ENCODE assay signal across 23 cellular contexts in the genomic region with DNA sequence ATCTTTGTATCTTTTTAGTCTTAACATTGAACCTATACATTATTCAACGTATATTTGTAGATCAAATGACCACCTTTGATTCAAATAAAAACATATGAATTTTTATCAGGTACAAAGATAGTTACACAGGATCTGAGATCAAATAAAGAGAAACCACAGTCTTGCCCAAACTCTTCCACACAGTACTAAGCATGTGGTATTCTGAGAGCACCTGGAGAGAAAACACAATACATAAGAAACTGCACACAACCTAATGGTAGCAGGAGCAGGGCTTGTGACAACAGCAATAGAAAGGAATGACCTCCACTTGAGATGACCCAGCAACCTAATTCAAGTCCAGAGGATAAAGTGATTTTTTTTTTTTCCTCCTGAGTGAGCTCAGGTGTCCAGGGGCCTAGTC.
"Had no signal": no experiment of that assay in that cellular context is flagged by ENCODE, and none has a peak within 500 bp of the region (broad histone marks: within the 10 kb centered on the region; RNA-seq: fewer than 3 reads in every experiment).

No MANE protein-coding gene starts in this region.

- ATAC-seq: gastrocnemius medialis, left cardiac atrium, left ventricle myocardium superior, right lobe of liver had no signal

- H3K4me3 ChIP-seq: coronary artery, dorsolateral prefrontal cortex, gastrocnemius medialis, ovary, right lobe of liver, upper lobe of left lung had no signal

- H3K9me3 Mint-ChIP-seq: activated B cell treated with CpG ODN at 0.5 μM for 24 hours; activated naive CD4-positive, alpha-beta T cell treated with anti-CD3 and anti-CD28 coated beads for 36 hours; activated naive CD8-positive, alpha-beta T cell treated with anti-CD3 and anti-CD28 coated beads for 36 hours; stimulated activated naive CD8-positive, alpha-beta T cell treated with anti-CD3 and anti-CD28 coated beads, Interleukin-15, Interleukin-2, amounts not matched to agents 100 ng/mL and 50 ng/mL, for 24 hours; T-helper 2 cell treated with Interferon-gamma antibody and Interleukin-4, amounts not matched to agents 5 μg/mL and 100 μg/mL, for 36 hours had no signal

- H3K36me3 ChIP-seq: brain microvascular endothelial cell, gastrocnemius medialis, ovary, right lobe of liver, upper lobe of left lung had no signal

- DNase-seq: activated B cell treated with CpG ODN at 0.5 μM for 24 hours; activated CD4-positive, alpha-beta T cell treated with anti-CD3 and anti-CD28 coated beads, Interleukin-2, amount 50 U/mL, for 1 hour; activated effector memory CD4-positive, alpha-beta T cell treated with anti-CD3 and anti-CD28 coated beads, Interleukin-2, amount 50 U/mL, for 16 hours; activated naive CD4-positive, alpha-beta T cell treated with anti-CD3 and anti-CD28 coated beads for 36 hours; activated naive CD8-positive, alpha-beta T cell treated with anti-CD3 and anti-CD28 coated beads for 36 hours; amniotic stem cell; brain microvascular endothelial cell; dorsolateral prefrontal cortex; effector memory CD4-positive, alpha-beta T cell; erythroblast; gastrocnemius medialis; glutamatergic neuron; left cardiac atrium; left ventricle myocardium superior; ovary; right lobe of liver; stimulated activated CD4-positive, alpha-beta T cell treated with anti-CD3 and anti-CD28 coated beads, Interleukin-4, amount 100 ng/mL, for 1 hour; substantia nigra; upper lobe of left lung had no signal

- H3K27me3 Mint-ChIP-seq: activated B cell treated with CpG ODN at 0.5 μM for 24 hours; activated naive CD8-positive, alpha-beta T cell treated with anti-CD3 and anti-CD28 coated beads for 36 hours; progenitor cell of endocrine pancreas had no signal

- H3K27ac Mint-ChIP-seq: activated B cell treated with CpG ODN at 0.5 μM for 24 hours; activated naive CD4-positive, alpha-beta T cell treated with anti-CD3 and anti-CD28 coated beads for 36 hours; activated naive CD8-positive, alpha-beta T cell treated with anti-CD3 and anti-CD28 coated beads for 36 hours; progenitor cell of endocrine pancreas; stimulated activated naive CD8-positive, alpha-beta T cell treated with anti-CD3 and anti-CD28 coated beads, Interleukin-15, Interleukin-2, amounts not matched to agents 100 ng/mL and 50 ng/mL, for 24 hours; T-helper 2 cell treated with Interferon-gamma antibody and Interleukin-4, amounts not matched to agents 5 μg/mL and 100 μg/mL, for 36 hours had no signal

- H3K9me3 ChIP-seq: gastrocnemius medialis, ovary, right lobe of liver, upper lobe of left lung had no signal

- H3K4me3 Mint-ChIP-seq: activated B cell treated with CpG ODN at 0.5 μM for 24 hours; activated naive CD4-positive, alpha-beta T cell treated with anti-CD3 and anti-CD28 coated beads for 36 hours; activated naive CD8-positive, alpha-beta T cell treated with anti-CD3 and anti-CD28 coated beads for 36 hours; stimulated activated naive CD8-positive, alpha-beta T cell treated with anti-CD3 and anti-CD28 coated beads, Interleukin-15, Interleukin-2, amounts not matched to agents 100 ng/mL and 50 ng/mL, for 24 hours; T-helper 2 cell treated with Interferon-gamma antibody and Interleukin-4, amounts not matched to agents 5 μg/mL and 100 μg/mL, for 36 hours had no signal

- H3K27me3 ChIP-seq: brain microvascular endothelial cell, dorsolateral prefrontal cortex, gastrocnemius medialis, ovary, right lobe of liver, upper lobe of left lung had no signal

- H3K27ac ChIP-seq: brain microvascular endothelial cell, coronary artery, dorsolateral prefrontal cortex, gastrocnemius medialis, ovary, right lobe of liver, upper lobe of left lung had no signal

- H3K36me3 Mint-ChIP-seq: activated naive CD8-positive, alpha-beta T cell treated with anti-CD3 and anti-CD28 coated beads for 36 hours had no signal
